ENCODE assay signal across 24 cellular contexts in the genomic region with DNA sequence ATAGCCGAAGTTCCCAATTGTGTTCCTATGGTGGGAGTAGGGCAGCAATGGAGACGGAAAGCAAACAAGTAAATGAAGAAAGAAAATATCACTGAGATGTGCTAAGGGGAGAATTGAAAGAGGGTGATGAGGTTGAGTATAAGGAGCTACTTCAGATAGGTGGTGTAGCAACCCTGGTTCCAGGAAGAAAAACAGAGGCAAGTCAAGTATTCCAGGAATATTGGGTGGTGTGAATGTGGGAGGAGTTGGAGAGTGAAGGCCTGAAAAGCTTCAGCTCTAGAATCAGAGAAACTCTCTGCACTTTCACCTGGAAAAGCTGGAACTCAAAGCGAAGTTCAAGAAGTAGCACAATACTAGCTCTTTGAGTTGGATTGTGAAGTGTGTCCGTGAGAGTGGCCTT.
"Had no signal": no experiment of that assay in that cellular context is flagged by ENCODE, and none has a peak within 500 bp of the region (broad histone marks: within the 10 kb centered on the region; RNA-seq: fewer than 3 reads in every experiment).

No MANE protein-coding gene starts in this region.

- H3K9me3 ChIP-seq: ovary, psoas muscle, right lobe of liver, sigmoid colon, stomach, thoracic aorta, thyroid gland, tibial nerve, upper lobe of left lung, uterus had no signal

- H3K79me2 ChIP-seq: parathyroid adenoma had no signal

- H3K4me1 ChIP-seq: parathyroid adenoma, psoas muscle, right lobe of liver, sigmoid colon, stomach, thyroid gland, tibial nerve, upper lobe of left lung had no signal

- H3K27ac ChIP-seq: ovary, parathyroid adenoma, psoas muscle, right lobe of liver, sigmoid colon, stomach, thoracic aorta, thyroid gland, tibial nerve, upper lobe of left lung, uterus had no signal

- DNase-seq: naive thymus-derived CD8-positive, alpha-beta T cell; nephron progenitor cell; occipital lobe; ovary; posterior cingulate gyrus; psoas muscle; right cardiac atrium; right lobe of liver; sigmoid colon; small intestine; stimulated activated CD4-positive, alpha-beta T cell treated with anti-CD3 and anti-CD28 coated beads, Interleukin-15, amount 100 ng/mL, for 24 hours; stimulated activated CD4-positive, alpha-beta T cell treated with anti-CD3 and anti-CD28 coated beads, Interleukin-2, amount 100 ng/mL, for 24 hours; stimulated activated CD4-positive, alpha-beta T cell treated with anti-CD3 and anti-CD28 coated beads, Interleukin-2, amount 100 ng/mL, for 48 hours; stimulated activated CD4-positive, alpha-beta T cell treated with anti-CD3 and anti-CD28 coated beads, Interleukin-4, amount 100 ng/mL, for 24 hours; stimulated activated naive B cell treated with anti-CD40 and anti-IgM and Interleukin-4, amounts not matched to agents 10 μg/mL and 1 μg/mL and 100 μg/mL, for 72 hours; stimulated activated naive CD4-positive, alpha-beta T cell treated with Interleukin-2 at 50 U/mL for 16 hours; stomach; thyroid gland; trophoblast cell; upper lobe of left lung; uterus had no signal

- ATAC-seq: naive thymus-derived CD8-positive, alpha-beta T cell; psoas muscle; right cardiac atrium; right lobe of liver; stimulated activated naive B cell treated with anti-CD40 and anti-IgM and Interleukin-4, amounts not matched to agents 10 μg/mL and 1 μg/mL and 100 μg/mL, for 72 hours had no signal

- H3K27me3 ChIP-seq: ovary, right lobe of liver, sigmoid colon, stomach, thyroid gland, tibial nerve, upper lobe of left lung, uterus had no signal

- H3K4me3 ChIP-seq: ovary, psoas muscle, right lobe of liver, sigmoid colon, stomach, thoracic aorta, thyroid gland, tibial nerve, upper lobe of left lung, uterus had no signal

- H3K36me3 ChIP-seq: ovary, right lobe of liver, sigmoid colon, stomach, thoracic aorta, thyroid gland, tibial nerve, upper lobe of left lung, uterus had no signal

- H3K9ac ChIP-seq: parathyroid adenoma had no signal
